ENCODE assay signal across 9 cellular contexts in genomic region chr2:69026026-69026425, GRCh38. TPM values are rescaled to one million over a fixed set of nuclear protein-coding genes. Genes with fewer than 3 reads are reported as not detected.
A peak's percentile ranks its signal among the peaks of the same experiment; 100 is the strongest.
DNase-seq lines count a peak whose midpoint lies in the region; ATAC-seq and TF ChIP-seq lines count a peak whose summit lies in the region.
"Had no signal": no experiment of that assay in that cellular context is flagged by ENCODE, and none has a peak within 500 bp of the region (broad histone marks: within the 10 kb centered on the region; RNA-seq: fewer than 3 reads in every experiment).

No MANE protein-coding gene starts in this region.

- no peak overlapping the region for H3K27ac Mint-ChIP-seq in activated naive CD8-positive, alpha-beta T cell treated with anti-CD3 and anti-CD28 coated beads, Interleukin-2, amount 50 U/mL, for 24 hours

- H3K4me3 ChIP-seq in AG09309 (ENCODE audit: control insufficient read depth, low read depth, low read length) = no peak overlapping the region
- H3K4me3 ChIP-seq in GM12875 (ENCODE audit: low read depth, low read length) = no peak overlapping the region
- H3K4me3 ChIP-seq in upper lobe of left lung = no peak overlapping the region

- H3K4me1 Mint-ChIP-seq in activated naive CD8-positive, alpha-beta T cell treated with anti-CD3 and anti-CD28 coated beads, Interleukin-2, amount 50 U/mL, for 24 hours = no peaks in the 10 kb centered on the region

- no peaks in the 10 kb centered on the region for H3K27me3 ChIP-seq in upper lobe of left lung

- TF ChIP-seq POLR2A in upper lobe of left lung (IDR thresholded peaks at IDR 0.05) = no peak
- TF ChIP-seq POLR2A in GM18505 (IDR thresholded peaks at IDR 0.05; ENCODE audit: borderline replicate concordance, extremely low read depth, insufficient read depth, insufficient read length) = no peak

- DNase-seq in AG09309 (ENCODE audit: low read depth) (no peak), NCI-H1930 (lab: John Stamatoyannopoulos, UW) (peak; percentile 5 to 8), iris pigment epithelial cell (ENCODE audit: low read depth) (peak; percentile 67), upper lobe of left lung (peak in 1 of 2 donors; percentile 33), hippocampal formation (lab: John Stamatoyannopoulos, UW) (no peak)
- peak; percentile 43 for DNase-seq in activated naive CD8-positive, alpha-beta T cell treated with anti-CD3 and anti-CD28 coated beads, Interleukin-2, amount 50 U/mL, for 24 hours

- no peak overlapping the region for H3K4me3 Mint-ChIP-seq in activated naive CD8-positive, alpha-beta T cell treated with anti-CD3 and anti-CD28 coated beads, Interleukin-2, amount 50 U/mL, for 24 hours

- H3K4me1 ChIP-seq in upper lobe of left lung = peaks cover 0 to 11% (median 7%) of the 10 kb centered on the region in 4 donors

- H3K36me3 ChIP-seq in upper lobe of left lung = no peaks in the 10 kb centered on the region

- TF ChIP-seq CTCF in AG09309 (IDR thresholded peaks at IDR 0.05; ENCODE audit: control insufficient read depth, insufficient read depth, low read depth, low read length, missing control alignments) (peak; percentile 46), GM12875 (IDR thresholded peaks at IDR 0.05; ENCODE audit: borderline replicate concordance, insufficient read depth, low read depth, low read length) (peak; percentile 52; the same call in 1 of the 2 replicates), upper lobe of left lung (IDR thresholded peaks at IDR 0.05) (peak; percentile 40 to 83 (median 76))

- H3K27ac ChIP-seq in upper lobe of left lung = peak overlapping the region in 1 of 4 donors; percentile 10
- H3K27ac ChIP-seq: epithelial cell of prostate had no signal

- no peaks in the 10 kb centered on the region for H3K9me3 ChIP-seq in upper lobe of left lung

- peaks cover 11% of the 10 kb centered on the region for H3K27me3 Mint-ChIP-seq in activated naive CD8-positive, alpha-beta T cell treated with anti-CD3 and anti-CD28 coated beads, Interleukin-2, amount 50 U/mL, for 24 hours

- no peak for ATAC-seq in activated naive CD8-positive, alpha-beta T cell treated with anti-CD3 and anti-CD28 coated beads, Interleukin-2, amount 50 U/mL, for 24 hours
- ATAC-seq in upper lobe of left lung (ENCODE audit: low FRiP score in 2 of 2) (peak; percentile 73 to 74), GM18505 (IDR thresholded peaks at IDR 0.05; ENCODE audit: unreplicated experiment) (no peak)

- 40% methylated on average over 4 of the region's 4 CpGs for WGBS in upper lobe of left lung, 2 donors

- TF ChIP-seq EP300 in upper lobe of left lung (IDR thresholded peaks at IDR 0.05) = no peak

- H3K9me3 Mint-ChIP-seq in activated naive CD8-positive, alpha-beta T cell treated with anti-CD3 and anti-CD28 coated beads, Interleukin-2, amount 50 U/mL, for 24 hours = no peaks in the 10 kb centered on the region

- no peaks in the 10 kb centered on the region for H3K36me3 Mint-ChIP-seq in activated naive CD8-positive, alpha-beta T cell treated with anti-CD3 and anti-CD28 coated beads, Interleukin-2, amount 50 U/mL, for 24 hours (ENCODE audit: low read depth)

RNA-seq across cellular contexts. Expression of gene ANTXR1, which starts 13.0 kb away (rescaled TPM):
- 10 to 100 TPM; 11.5 to 76.4 (median 31.4) TPM for total RNA-seq in upper lobe of left lung

RNA-seq across cellular contexts. Expression of gene GKN1, which starts 51.6 kb away (rescaled TPM):
- total RNA-seq in upper lobe of left lung = not detected

Comparison
In these comparisons a context has a peak if more than half of its experiments do, and no peak if none do; other contexts are left out.
1. DNase-seq: peak in NCI-H1930 (2 of 2), activated naive CD8-positive, alpha-beta T cell treated with anti-CD3 and anti-CD28 coated beads, Interleukin-2, amount 50 U/mL, for 24 hours (single experiment) and iris pigment epithelial cell (single experiment); none in AG09309 (single experiment) and hippocampal formation (0 of 2).
2. ATAC-seq: peak in upper lobe of left lung (2 of 2); none in activated naive CD8-positive, alpha-beta T cell treated with anti-CD3 and anti-CD28 coated beads, Interleukin-2, amount 50 U/mL, for 24 hours (single experiment) and GM18505 (single experiment).
3. Peak in every context shown above with its lines, with median percentiles within 50 percentile points of each other: CTCF ChIP-seq.